In the genomic region with DNA sequence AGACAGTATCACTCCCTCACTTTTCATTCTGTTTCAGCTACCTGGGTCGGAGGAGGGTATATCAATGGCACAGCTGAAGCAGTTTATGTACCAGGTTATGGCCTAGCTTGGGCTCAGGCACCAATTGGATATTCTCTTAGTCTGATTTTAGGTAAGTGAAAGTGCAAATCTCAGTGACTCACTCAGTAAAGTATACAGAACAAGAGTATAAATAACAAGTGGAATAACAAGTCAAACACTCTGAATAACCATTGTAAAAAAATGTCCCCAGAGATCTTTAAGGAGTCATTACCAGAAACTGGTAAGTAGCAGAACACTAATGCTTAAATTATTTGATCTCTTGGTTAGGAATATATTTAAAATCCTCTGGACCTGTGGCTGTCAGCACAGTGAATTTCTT, we compare ENCODE assay signal across 23 cellular contexts. TPM values are rescaled to one million over a fixed set of nuclear protein-coding genes. Genes with fewer than 3 reads are reported as not detected.
"Had no signal": no experiment of that assay in that cellular context is flagged by ENCODE, and none has a peak within 500 bp of the region (broad histone marks: within the 10 kb centered on the region; RNA-seq: fewer than 3 reads in every experiment).

No MANE protein-coding gene starts in this region.

- H3K27ac ChIP-seq: dorsolateral prefrontal cortex, gastrocnemius medialis, skin epidermis, transverse colon had no signal

- H3K36me3 Mint-ChIP-seq: brain, memory B cell had no signal

- H3K27ac Mint-ChIP-seq: activated CD4-positive, alpha-beta T cell treated with anti-CD3 and anti-CD28 coated beads, Interleukin-2, amount 10 ng/mL, durations not matched to agents 24 days and 14 days; activated CD8-positive, alpha-beta T cell treated with anti-CD3 and anti-CD28 coated beads for 36 hours; activated naive CD4-positive, alpha-beta T cell treated with anti-CD3 and anti-CD28 coated beads for 36 hours; activated T-cell treated with anti-CD3 and anti-CD28 coated beads, Interleukin-2, amount 50 U/mL, for 24 hours; brain; endodermal cell; memory B cell; T-helper 1 cell treated with Interleukin-12 subunit alpha and Interleukin-12 subunit beta and Interleukin-4 antibody, amounts not matched to agents 30 μg/mL and 1 μg/mL, for 36 hours had no signal

- H3K4me1 Mint-ChIP-seq: activated CD4-positive, alpha-beta T cell treated with anti-CD3 and anti-CD28 coated beads, Interleukin-2, amount 10 ng/mL, durations not matched to agents 24 days and 14 days; endodermal cell; memory B cell had no signal

- H3K4me3 Mint-ChIP-seq: activated CD4-positive, alpha-beta T cell treated with anti-CD3 and anti-CD28 coated beads, Interleukin-2, amount 10 ng/mL, durations not matched to agents 24 days and 14 days; activated CD8-positive, alpha-beta T cell treated with anti-CD3 and anti-CD28 coated beads for 36 hours; activated naive CD4-positive, alpha-beta T cell treated with anti-CD3 and anti-CD28 coated beads for 36 hours; activated T-cell treated with anti-CD3 and anti-CD28 coated beads, Interleukin-2, amount 50 U/mL, for 24 hours; brain; endodermal cell; memory B cell; T-helper 1 cell treated with Interleukin-12 subunit alpha and Interleukin-12 subunit beta and Interleukin-4 antibody, amounts not matched to agents 30 μg/mL and 1 μg/mL, for 36 hours had no signal

- DNase-seq: activated CD4-positive, alpha-beta T cell treated with anti-CD3 and anti-CD28 coated beads, Interleukin-2, amount 10 ng/mL, durations not matched to agents 24 days and 14 days; activated CD8-positive, alpha-beta T cell treated with anti-CD3 and anti-CD28 coated beads for 36 hours; activated naive CD4-positive, alpha-beta T cell treated with anti-CD3 and anti-CD28 coated beads for 36 hours; activated T-cell treated with anti-CD3 and anti-CD28 coated beads, Interleukin-2, amount 50 U/mL, for 24 hours; central memory CD4-positive, alpha-beta T cell; dorsolateral prefrontal cortex; endodermal cell; gastrocnemius medialis; head of caudate nucleus; occipital lobe; posterior cingulate gyrus; retina; stimulated activated naive CD8-positive, alpha-beta T cell treated with anti-CD3 and anti-CD28 coated beads, Interleukin-15, Interleukin-2, amounts not matched to agents 100 U/mL and 50 U/mL, for 24 hours; transverse colon had no signal

- H3K9me3 ChIP-seq: gastrocnemius medialis, transverse colon had no signal

- FAIRE-seq: colon, keratinocyte had no signal

- H3K4me1 ChIP-seq: gastrocnemius medialis, transverse colon had no signal

- ATAC-seq: activated CD8-positive, alpha-beta T cell treated with anti-CD3 and anti-CD28 coated beads for 36 hours; gastrocnemius medialis; left lobe of liver; stimulated activated naive CD8-positive, alpha-beta T cell treated with anti-CD3 and anti-CD28 coated beads, Interleukin-15, Interleukin-2, amounts not matched to agents 100 U/mL and 50 U/mL, for 24 hours had no signal

- H3K9me3 Mint-ChIP-seq: activated CD4-positive, alpha-beta T cell treated with anti-CD3 and anti-CD28 coated beads, Interleukin-2, amount 10 ng/mL, durations not matched to agents 24 days and 14 days; activated CD8-positive, alpha-beta T cell treated with anti-CD3 and anti-CD28 coated beads for 36 hours; activated naive CD4-positive, alpha-beta T cell treated with anti-CD3 and anti-CD28 coated beads for 36 hours; activated T-cell treated with anti-CD3 and anti-CD28 coated beads, Interleukin-2, amount 50 U/mL, for 24 hours; brain; endodermal cell; memory B cell; T-helper 1 cell treated with Interleukin-12 subunit alpha and Interleukin-12 subunit beta and Interleukin-4 antibody, amounts not matched to agents 30 μg/mL and 1 μg/mL, for 36 hours had no signal

- H3K27me3 Mint-ChIP-seq: memory B cell had no signal

- H3K4me3 ChIP-seq: dorsolateral prefrontal cortex, gastrocnemius medialis, skin epidermis, transverse colon had no signal

- H3K36me3 ChIP-seq: gastrocnemius medialis, transverse colon had no signal

RNA-seq across cellular contexts. Expression of gene SLC5A7, which starts 5.7 kb away (rescaled TPM):
- total RNA-seq: activated CD4-positive, alpha-beta T cell treated with anti-CD3 and anti-CD28 coated beads, Interleukin-2, amount 10 ng/mL, durations not matched to agents 24 days and 14 days; activated CD8-positive, alpha-beta T cell treated with anti-CD3 and anti-CD28 coated beads for 36 hours; activated naive CD4-positive, alpha-beta T cell treated with anti-CD3 and anti-CD28 coated beads for 36 hours; endodermal cell; epithelial cell of proximal tubule; left lobe of liver had no signal
- polyA plus RNA-seq: keratinocyte, neural cell had no signal
